Comparison of ENCODE assay signal across 15 cellular contexts in genomic region chr2:209685963-209686362, GRCh38.
"Had no signal": no experiment of that assay in that cellular context is flagged by ENCODE, and none has a peak within 500 bp of the region (broad histone marks: within the 10 kb centered on the region; RNA-seq: fewer than 3 reads in every experiment).

No MANE protein-coding gene starts in this region.

- H3K4me3 ChIP-seq: ascending aorta, pancreas, smooth muscle cell, tibial nerve had no signal

- H3K27me3 Mint-ChIP-seq: activated naive CD8-positive, alpha-beta T cell treated with anti-CD3 and anti-CD28 coated beads, Interleukin-2, amount 10 ng/mL, durations not matched to agents 7 days and 5 days had no signal

- H3K27ac Mint-ChIP-seq: activated naive CD8-positive, alpha-beta T cell treated with anti-CD3 and anti-CD28 coated beads, Interleukin-2, amount 10 ng/mL, durations not matched to agents 7 days and 5 days; activated T-cell treated with anti-CD3 and anti-CD28 coated beads, Interleukin-2, amount 50 U/mL, for 72 hours; stimulated activated effector memory CD8-positive, alpha-beta T cell treated with anti-CD3 and anti-CD28 coated beads, Interleukin-12 subunit alpha, Interleukin-12 subunit beta, amount 100 ng/mL, for 72 hours had no signal

- H3K27me3 ChIP-seq: ascending aorta, pancreas, tibial nerve had no signal

- H3K4me1 Mint-ChIP-seq: activated naive CD8-positive, alpha-beta T cell treated with anti-CD3 and anti-CD28 coated beads, Interleukin-2, amount 10 ng/mL, durations not matched to agents 7 days and 5 days; stimulated activated effector memory CD8-positive, alpha-beta T cell treated with anti-CD3 and anti-CD28 coated beads, Interleukin-12 subunit alpha, Interleukin-12 subunit beta, amount 100 ng/mL, for 72 hours had no signal

- H3K4me3 Mint-ChIP-seq: activated naive CD8-positive, alpha-beta T cell treated with anti-CD3 and anti-CD28 coated beads, Interleukin-2, amount 10 ng/mL, durations not matched to agents 7 days and 5 days; activated T-cell treated with anti-CD3 and anti-CD28 coated beads, Interleukin-2, amount 50 U/mL, for 72 hours; neural crest cell; stimulated activated effector memory CD8-positive, alpha-beta T cell treated with anti-CD3 and anti-CD28 coated beads, Interleukin-12 subunit alpha, Interleukin-12 subunit beta, amount 100 ng/mL, for 72 hours had no signal

- ATAC-seq: activated CD4-positive, CD25-positive, alpha-beta regulatory T cell treated with anti-CD3 and anti-CD28 coated beads, Interleukin-2, amount 50 U/mL, for 24 hours; activated T-cell treated with anti-CD3 and anti-CD28 coated beads, Interleukin-2, amount 50 U/mL, for 72 hours; pancreas; stimulated activated effector memory CD8-positive, alpha-beta T cell treated with anti-CD3 and anti-CD28 coated beads, Interleukin-12 subunit alpha, Interleukin-12 subunit beta, amount 100 ng/mL, for 72 hours had no signal

- DNase-seq: activated gamma-delta T cell treated with Interleukin-2 at 50 U/mL for 16 hours; activated naive CD8-positive, alpha-beta T cell treated with anti-CD3 and anti-CD28 coated beads, Interleukin-2, amount 10 ng/mL, durations not matched to agents 7 days and 5 days; activated T-cell treated with anti-CD3 and anti-CD28 coated beads, Interleukin-2, amount 50 U/mL, for 72 hours; central memory CD4-positive, alpha-beta T cell; effector memory CD4-positive, alpha-beta T cell; glutamatergic neuron; islet precursor cell; pancreas; retina had no signal

- H3K36me3 ChIP-seq: ascending aorta, pancreas, tibial nerve had no signal

- H3K9me3 ChIP-seq: ascending aorta, pancreas, tibial nerve had no signal

- H3K27ac ChIP-seq: ascending aorta, pancreas, tibial nerve had no signal

- H3K4me1 ChIP-seq: ascending aorta, pancreas, tibial nerve had no signal

- H3K9me3 Mint-ChIP-seq: activated naive CD8-positive, alpha-beta T cell treated with anti-CD3 and anti-CD28 coated beads, Interleukin-2, amount 10 ng/mL, durations not matched to agents 7 days and 5 days; activated T-cell treated with anti-CD3 and anti-CD28 coated beads, Interleukin-2, amount 50 U/mL, for 72 hours had no signal

- H3K36me3 Mint-ChIP-seq: activated naive CD8-positive, alpha-beta T cell treated with anti-CD3 and anti-CD28 coated beads, Interleukin-2, amount 10 ng/mL, durations not matched to agents 7 days and 5 days; stimulated activated effector memory CD8-positive, alpha-beta T cell treated with anti-CD3 and anti-CD28 coated beads, Interleukin-12 subunit alpha, Interleukin-12 subunit beta, amount 100 ng/mL, for 72 hours had no signal
